Comparison of ENCODE assay signal across 7 cellular contexts in genomic region chr9:72203205-72203803, GRCh38. TPM values are rescaled to one million over a fixed set of nuclear protein-coding genes. Genes with fewer than 3 reads are reported as not detected.
DNase-seq lines count a peak whose midpoint lies in the region; ATAC-seq lines count a peak whose summit lies in the region.

No MANE protein-coding gene starts in this region.

- H3K27ac ChIP-seq in SJCRH30, result no peak overlapping the region

- H3K27me3 ChIP-seq in SJCRH30, result peaks cover 9% of the 10 kb centered on the region

- DNase-seq in G401 (ENCODE audit: low spot score) (peak; percentile 20), SJCRH30 (peak; percentile 6 to 61), foreskin melanocyte (peak; percentile 38), NCI-H146 (lab: John Stamatoyannopoulos, UW) (no peak)
- DNase-seq in stimulated activated CD4-positive, alpha-beta T cell treated with anti-CD3 and anti-CD28 coated beads, Interleukin-4, amount 100 ng/mL, for 4 hours, result no peak

- no peaks in the 10 kb centered on the region for H3K4me1 ChIP-seq in SJCRH30

- ATAC-seq in GM19463 (IDR thresholded peaks at IDR 0.05; ENCODE audit: unreplicated experiment) (peak; percentile 41), HG03457 (IDR thresholded peaks at IDR 0.05; ENCODE audit: unreplicated experiment) (peak; percentile 35)

- H3K9me3 ChIP-seq in SJCRH30 (replicated peaks), result no peaks in the 10 kb centered on the region

- H3K4me3 ChIP-seq in SJCRH30, result no peak overlapping the region

- H3K36me3 ChIP-seq in SJCRH30, result no peaks in the 10 kb centered on the region

- in situ Hi-C loops in G401 (cut with HindIII; ENCODE audit: low sequenced_read_pairs), result no loop called here

RNA-seq across cellular contexts. Expression of gene GDA, which starts 54.1 kb away (rescaled TPM):
- not detected in 2 replicates for total RNA-seq in G401 (2014; rRNA removed; shearing (Covaris generic))
- total RNA-seq in SJCRH30 (2014; rRNA removed; shearing (Covaris generic)), result not detected in 2 replicates

Comparison
In these comparisons a context has a peak if more than half of its experiments do, and no peak if none do; other contexts are left out.
1. DNase-seq: peak in G401 (single experiment), SJCRH30 (2 of 2) and foreskin melanocyte (single experiment); none in stimulated activated CD4-positive, alpha-beta T cell treated with anti-CD3 and anti-CD28 coated beads, Interleukin-4, amount 100 ng/mL, for 4 hours (0 of 2) and NCI-H146 (single experiment).